20 cellular contexts compared by ENCODE assay signal in genomic region chr6:126618639-126619331, GRCh38.
"Had no signal": no experiment of that assay in that cellular context is flagged by ENCODE, and none has a peak within 500 bp of the region (broad histone marks: within the 10 kb centered on the region; RNA-seq: fewer than 3 reads in every experiment).

No MANE protein-coding gene starts in this region.

- H3K27me3 Mint-ChIP-seq: natural killer cell treated with Interleukin-12 subunit alpha and Interleukin-12 subunit beta and Interleukin-15 and Interleukin-18, amount 100 ng/mL, for 72 hours had no signal

- ATAC-seq: left cardiac atrium; natural killer cell treated with Interleukin-12 subunit alpha and Interleukin-12 subunit beta and Interleukin-15 and Interleukin-18, amount 100 ng/mL, for 72 hours; pancreas; right cardiac atrium; stimulated activated effector memory CD8-positive, alpha-beta T cell treated with anti-CD3 and anti-CD28 coated beads, Interleukin-12 subunit alpha, Interleukin-12 subunit beta, amount 100 ng/mL, for 72 hours; stimulated activated naive CD8-positive, alpha-beta T cell treated with anti-CD3 and anti-CD28 coated beads, Interleukin-15, Interleukin-2, amounts not matched to agents 100 U/mL and 50 U/mL, for 24 hours had no signal

- DNase-seq: cortex of kidney; dorsolateral prefrontal cortex; effector CD8-positive, alpha-beta T cell; foreskin melanocyte; head of caudate nucleus; kidney; left cardiac atrium; mesendoderm; occipital lobe; pancreas; right cardiac atrium; stimulated activated CD4-positive, alpha-beta T cell treated with anti-CD3 and anti-CD28 coated beads, Interleukin-4, amount 100 ng/mL, for 1 hour; stimulated activated CD8-positive, alpha-beta memory T cell treated with anti-CD3 and anti-CD28 coated beads, Interleukin-4, amount 100 ng/mL, for 48 hours; stimulated activated naive CD8-positive, alpha-beta T cell treated with anti-CD3 and anti-CD28 coated beads, Interleukin-15, Interleukin-2, amounts not matched to agents 100 U/mL and 50 U/mL, for 24 hours; thyroid gland; upper lobe of left lung; uterus had no signal

- H3K27ac Mint-ChIP-seq: natural killer cell treated with Interleukin-12 subunit alpha and Interleukin-12 subunit beta and Interleukin-15 and Interleukin-18, amount 100 ng/mL, for 72 hours; progenitor cell of endocrine pancreas; stimulated activated effector memory CD8-positive, alpha-beta T cell treated with anti-CD3 and anti-CD28 coated beads, Interleukin-12 subunit alpha, Interleukin-12 subunit beta, amount 100 ng/mL, for 72 hours had no signal

- H3K4me1 Mint-ChIP-seq: stimulated activated effector memory CD8-positive, alpha-beta T cell treated with anti-CD3 and anti-CD28 coated beads, Interleukin-12 subunit alpha, Interleukin-12 subunit beta, amount 100 ng/mL, for 72 hours had no signal

- H3K36me3 Mint-ChIP-seq: natural killer cell treated with Interleukin-12 subunit alpha and Interleukin-12 subunit beta and Interleukin-15 and Interleukin-18, amount 100 ng/mL, for 72 hours; stimulated activated effector memory CD8-positive, alpha-beta T cell treated with anti-CD3 and anti-CD28 coated beads, Interleukin-12 subunit alpha, Interleukin-12 subunit beta, amount 100 ng/mL, for 72 hours had no signal

- H3K4me3 Mint-ChIP-seq: natural killer cell treated with Interleukin-12 subunit alpha and Interleukin-12 subunit beta and Interleukin-15 and Interleukin-18, amount 100 ng/mL, for 72 hours; stimulated activated effector memory CD8-positive, alpha-beta T cell treated with anti-CD3 and anti-CD28 coated beads, Interleukin-12 subunit alpha, Interleukin-12 subunit beta, amount 100 ng/mL, for 72 hours had no signal
